8 cellular contexts compared by ENCODE assay signal in the genomic region with DNA sequence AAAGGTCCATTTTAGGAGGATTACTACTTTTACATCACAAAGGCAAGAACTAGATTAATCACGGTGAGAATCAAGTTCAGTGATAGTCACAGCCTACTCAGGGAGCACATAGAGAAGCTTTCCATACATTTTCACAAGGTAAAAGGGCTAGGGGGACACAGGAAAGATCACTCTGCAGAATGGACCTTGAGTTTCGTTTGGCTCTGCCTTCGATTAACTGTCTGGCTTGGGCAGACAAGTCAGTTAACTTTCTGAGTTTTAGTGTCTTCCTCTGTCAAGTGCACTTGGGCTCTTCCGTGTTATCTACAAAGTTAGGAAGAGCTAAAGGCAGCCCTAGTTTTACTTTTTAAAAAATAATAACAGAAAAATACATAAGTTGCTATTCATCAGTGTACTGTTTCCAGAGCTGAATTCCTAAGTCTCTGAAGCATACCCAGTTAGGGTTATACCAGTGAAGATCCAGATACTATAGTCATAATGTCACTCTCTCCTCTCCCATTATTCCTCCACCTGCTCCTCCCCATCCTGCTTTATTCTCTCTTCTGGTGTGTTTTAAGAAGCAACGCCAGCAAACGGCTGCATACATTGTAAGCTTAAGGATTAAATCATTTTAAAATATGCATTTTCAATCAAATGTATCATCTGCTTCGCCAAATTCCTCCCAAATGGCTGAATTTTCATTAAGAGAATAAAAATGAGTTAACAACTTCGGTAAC. TPM values are rescaled to one million over a fixed set of nuclear protein-coding genes. Genes with fewer than 3 reads are reported as not detected.
A peak's percentile ranks its signal among the peaks of the same experiment; 100 is the strongest.
DNase-seq lines count a peak whose midpoint lies in the region; ATAC-seq and TF ChIP-seq lines count a peak whose summit lies in the region.

No MANE protein-coding gene starts in this region.

- no peak overlapping the region for H3K4ac ChIP-seq in neuronal stem cell (ENCODE audit: low read length)

- no peak overlapping the region for H2BK12ac ChIP-seq in neuronal stem cell (ENCODE audit: low read length)

- no peaks in the 10 kb centered on the region for H3K27me3 Mint-ChIP-seq in endodermal cell (ENCODE audit: insufficient read depth)

- intact Hi-C loops in PC-9 (cut with micrococcal nuclease; ENCODE audit: unreplicated experiment): loop anchor here (10.0 kb wide), 2 partner anchors 1201 to 1401 kb away; partner anchors contain the start of genes ADSS2 and DESI2

- no peaks in the 10 kb centered on the region for H3F3A ChIP-seq in PC-9 (ENCODE audit: insufficient read depth, low read depth)

- no peak overlapping the region for H2BK5ac ChIP-seq in neuronal stem cell (ENCODE audit: low read length)

- 9 to 13% methylated on average over 4 to 8 of the region's 8 CpGs for WGBS in endodermal cell (ENCODE audit: insufficient coverage in 1 of 2, insufficient read length in 1 of 2), 2 experiments
- WGBS in neuronal stem cell (ENCODE audit: extremely low coverage in 2 of 2, insufficient read length in 2 of 2, insufficient replicate concordance in 1 of 2), 2 donors: no CpG with 5 or more reads among the region's 8 CpGs

- POLR2A ChIA-PET in PC-9 (lab: Charles Lee; ENCODE audit: unreplicated experiment): interaction anchor here (0.5 to 0.6 kb wide), 2 partner anchors 12 to 909 kb away, joined by 3 read pairs; no protein-coding TSS in a partner anchor

- peaks cover 37% of the 10 kb centered on the region for H3K4me1 ChIP-seq in PC-9 (replicated peaks; ENCODE audit: insufficient read depth)
- no peaks in the 10 kb centered on the region for H3K4me1 ChIP-seq in endodermal cell (ENCODE audit: control insufficient read depth, insufficient read depth, low read length)
- H3K4me1 ChIP-seq in neuronal stem cell (ENCODE audit: control insufficient read depth in 2 of 2, insufficient read depth in 1 of 2, low read depth in 1 of 2, low read length in 2 of 2): peaks cover 0 to 4% of the 10 kb centered on the region in 2 donors

- CTCF ChIA-PET in PC-9 (lab: Charles Lee): interaction anchor here (0.5 kb wide), 1 partner anchor 28 kb away, joined by 3 read pairs; no protein-coding TSS in a partner anchor

- H4K8ac ChIP-seq in neuronal stem cell (ENCODE audit: low read depth, low read length): no peak overlapping the region

- no peaks in the 10 kb centered on the region for H3K27me3 ChIP-seq in PC-9 (ENCODE audit: insufficient read depth, low read depth)
- no peaks in the 10 kb centered on the region for H3K27me3 ChIP-seq in endodermal cell (ENCODE audit: control insufficient read depth, insufficient read depth, low read length, poor library complexity, severe bottlenecking)
- H3K27me3 ChIP-seq in neuronal stem cell (ENCODE audit: control insufficient read depth in 3 of 3, insufficient read depth in 3 of 3, low read depth in 1 of 3, low read length in 3 of 3): no peaks in the 10 kb centered on the region

- H2AFZ ChIP-seq in PC-9: peak overlapping the region; percentile 79
- H2AFZ ChIP-seq in neuronal stem cell (ENCODE audit: low read length): no peak overlapping the region

- no peaks in the 10 kb centered on the region for H3K36me3 Mint-ChIP-seq in endodermal cell (ENCODE audit: low read depth)

- H2BK120ac ChIP-seq in neuronal stem cell (ENCODE audit: low read depth, low read length): no peak overlapping the region

- H4K91ac ChIP-seq in neuronal stem cell (ENCODE audit: low read depth, low read length, poor library complexity): no peak overlapping the region

- H3K4me3 Mint-ChIP-seq in endodermal cell: peak overlapping the region; percentile 97

- DNase-seq in NCI-H748 (lab: John Stamatoyannopoulos, UW; ENCODE audit: unreplicated experiment) (peak; percentile 5), NCI-H748 treated with DMSO at 0.1 percent for 48 hours (lab: John Stamatoyannopoulos, UW) (no peak), PC-9 (no peak), endodermal cell (no peak), neuronal stem cell (ENCODE audit: low spot score) (no peak), amniotic stem cell (lab: John Stamatoyannopoulos, UW) (no peak), putamen (ENCODE audit: low spot score) (no peak)

- H3K18ac ChIP-seq in neuronal stem cell (ENCODE audit: low read length): no peak overlapping the region

- H3K36me3 ChIP-seq in PC-9 (ENCODE audit: low read depth) (no peaks in the 10 kb centered on the region), endodermal cell (ENCODE audit: control insufficient read depth, insufficient read depth, low read length) (no peaks in the 10 kb centered on the region), neuronal stem cell (replicated peaks in 1 of 2; ENCODE audit: control insufficient read depth in 2 of 2, insufficient read depth in 2 of 2, low read length in 2 of 2) (peaks cover 0 to 2% of the 10 kb centered on the region in 2 donors)

- peak overlapping the region; percentile 76 for H3K4me3 ChIP-seq in PC-9
- peak overlapping the region; percentile 95 for H3K4me3 ChIP-seq in endodermal cell (ENCODE audit: low read length)
- peak overlapping the region in 1 of 2 donors; percentile 70 for H3K4me3 ChIP-seq in neuronal stem cell (ENCODE audit: low read length in 2 of 2)

- TF ChIP-seq CTCF in PC-9 (conservative IDR thresholded peaks at IDR 0.05) (no peak), endodermal cell (conservative IDR thresholded peaks at IDR 0.05) (no peak)

- peaks cover 3% of the 10 kb centered on the region; the same call in 1 of the 2 replicates for H4K20me1 ChIP-seq in PC-9 (ENCODE audit: insufficient read depth)

- no peaks in the 10 kb centered on the region for H3K9me3 Mint-ChIP-seq in endodermal cell

- H3K79me2 ChIP-seq in PC-9 (ENCODE audit: low read depth): peaks cover 77% of the 10 kb centered on the region

- H3K4me2 ChIP-seq in PC-9 (peak overlapping the region; percentile 100), neuronal stem cell (ENCODE audit: insufficient read depth, low read length, poor library complexity, severe bottlenecking) (peak overlapping the region; percentile 63)

- H3K9me2 ChIP-seq in PC-9 (ENCODE audit: insufficient read depth): 0 out of 2 replicates have a peak, but pooled peaks cover 5% of the 10 kb centered on the region

- H3K79me1 ChIP-seq in neuronal stem cell (ENCODE audit: low read depth, low read length): peaks cover 4% of the 10 kb centered on the region

- H3K14ac ChIP-seq in neuronal stem cell (ENCODE audit: low read length): no peak overlapping the region

- BruUV-seq in PC-9 (replicated peaks; lab: Mats Ljungman, UMichigan): no TSS peak

- H3K9me3 ChIP-seq in PC-9 (ENCODE audit: insufficient read depth, low read depth): no peaks in the 10 kb centered on the region
- H3K9me3 ChIP-seq in endodermal cell (ENCODE audit: control insufficient read depth, low read length): no peaks in the 10 kb centered on the region
- peaks cover 0 to 17% of the 10 kb centered on the region in 2 donors for H3K9me3 ChIP-seq in neuronal stem cell (replicated peaks in 1 of 2; ENCODE audit: control insufficient read depth in 2 of 2, insufficient read depth in 1 of 2, low read depth in 1 of 2, low read length in 2 of 2)

- peak overlapping the region; percentile 98 for H3K27ac Mint-ChIP-seq in endodermal cell

- ATAC-seq in GM18858 (IDR thresholded peaks at IDR 0.05; ENCODE audit: unreplicated experiment): no peak

- peak overlapping the region; percentile 66 for H3K9ac ChIP-seq in endodermal cell (ENCODE audit: extremely low read depth, low read length, poor library complexity, severe bottlenecking)
- H3K9ac ChIP-seq in neuronal stem cell (ENCODE audit: low read depth, low read length, poor library complexity): no peak overlapping the region

- H3K27ac ChIP-seq in PC-9: peak overlapping the region; percentile 30; the same call in 1 of the 2 replicates
- H3K27ac ChIP-seq in endodermal cell (ENCODE audit: low read depth, low read length): peak overlapping the region; percentile 6
- no peak overlapping the region for H3K27ac ChIP-seq in neuronal stem cell (replicated peaks; ENCODE audit: low read length)

- no peak overlapping the region for H2BK15ac ChIP-seq in neuronal stem cell (ENCODE audit: low read length)

- peaks cover 37% of the 10 kb centered on the region for H3K4me1 Mint-ChIP-seq in endodermal cell

- H3K23ac ChIP-seq in neuronal stem cell (ENCODE audit: low read depth, low read length, poor library complexity): no peak overlapping the region

- H2AK5ac ChIP-seq in neuronal stem cell (ENCODE audit: low read depth, low read length): no peak overlapping the region

RNA-seq across cellular contexts. Expression of gene CEP170, which starts 1.7 kb away (rescaled TPM):
- 40.8 and 44.6 TPM in 2 replicates for total RNA-seq in PC-9 (2021)
- total RNA-seq in endodermal cell: 10 to 100 TPM; 85.7 to 99.8 TPM
- polyA plus RNA-seq in endodermal cell (2013, experiment 1 of 2): 81.7 TPM
- 83.0 TPM for polyA plus RNA-seq in endodermal cell (2013, experiment 2 of 2)
- 80.0 TPM for polyA plus RNA-seq in neuronal stem cell (2013, experiment 1 of 2)
- 83.8 TPM for polyA plus RNA-seq in neuronal stem cell (2013, experiment 2 of 2)

RNA-seq across cellular contexts. Expression of gene SDCCAG8, which starts 2.5 kb away (rescaled TPM):
- total RNA-seq in PC-9 (2021) (20.7 and 22.7 TPM in 2 replicates), endodermal cell (10 to 100 TPM; 19.8 to 27.5 TPM)
- polyA plus RNA-seq in endodermal cell (2013, experiment 1 of 2): 14.3 TPM
- polyA plus RNA-seq in endodermal cell (2013, experiment 2 of 2): 16.5 TPM
- 16.0 TPM for polyA plus RNA-seq in neuronal stem cell (2013, experiment 1 of 2)
- polyA plus RNA-seq in neuronal stem cell (2013, experiment 2 of 2): 15.2 TPM
